In the genomic region with DNA sequence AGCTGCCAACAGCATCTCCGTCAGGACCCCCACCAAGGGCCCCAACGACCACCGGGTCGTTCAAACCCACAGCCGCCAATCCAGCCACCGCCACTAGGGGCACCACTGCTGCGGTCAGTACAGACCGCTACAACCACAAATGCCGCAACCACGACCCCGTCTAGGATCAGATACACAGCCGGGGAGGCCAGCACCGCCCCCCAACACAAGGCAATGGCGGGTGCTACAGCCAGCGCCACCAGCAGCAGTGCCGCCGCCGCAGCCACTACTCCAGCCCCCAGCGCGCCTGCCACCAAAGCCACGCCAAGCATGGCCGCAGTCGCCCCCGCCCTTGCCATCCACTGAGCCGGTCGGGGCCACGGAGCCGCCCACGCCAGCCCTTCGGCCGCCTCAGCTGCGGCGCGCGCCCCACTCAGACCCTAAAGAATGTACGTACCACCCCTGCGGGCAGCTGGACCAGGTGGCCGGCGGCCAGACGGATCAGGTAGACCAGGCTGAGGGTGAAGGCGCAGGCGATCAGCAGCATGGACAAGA, we compare ENCODE assay signal across 8 cellular contexts.
DNase-seq lines count a peak whose midpoint lies in the region; ATAC-seq and TF ChIP-seq lines count a peak whose summit lies in the region.

No MANE protein-coding gene starts in this region.

- H3K36me3 ChIP-seq in brain microvascular endothelial cell (replicated peaks) = peaks cover 6% of the 10 kb centered on the region

- ATAC-seq in HG02642 (IDR thresholded peaks at IDR 0.05; ENCODE audit: poor library complexity, unreplicated experiment) = peak; percentile 42

- H3K9me3 ChIP-seq in iPS-18c (ENCODE audit: control insufficient read depth, insufficient read depth, low read length) = no peaks in the 10 kb centered on the region

- in situ Hi-C loops in brain microvascular endothelial cell (cut with HindIII; ENCODE audit: low pct_ligation_motif_present, low sequenced_read_pairs) = no loop called here

- no peaks in the 10 kb centered on the region for H3K27me3 ChIP-seq in brain microvascular endothelial cell (replicated peaks)

- peak overlapping the region; percentile 92 for H3K4me3 ChIP-seq in brain microvascular endothelial cell (ENCODE audit: low read depth, low read length)
- H3K4me3 ChIP-seq in iPS-18c (ENCODE audit: insufficient read depth, low read depth, low read length) = peak overlapping the region; percentile 96
- H3K4me3 ChIP-seq in skin epidermis = peak overlapping the region; percentile 74 to 98 (median 90)

- peak; percentile 87 for TF ChIP-seq CTCF in GM12874 (IDR thresholded peaks at IDR 0.05; ENCODE audit: insufficient read depth, low read depth, low read length)
- peak; percentile 87 for TF ChIP-seq CTCF in brain microvascular endothelial cell (IDR thresholded peaks at IDR 0.05; ENCODE audit: low read depth, low read length, missing control alignments)

- H3K27ac ChIP-seq in brain microvascular endothelial cell = peak overlapping the region; percentile 98
- H3K27ac ChIP-seq in skin epidermis = peak overlapping the region; percentile 72 to 98 (median 95)

- DNase-seq in NCI-H1105 (lab: John Stamatoyannopoulos, UW) (peak; percentile 49), UCSD-AML1 (lab: John Stamatoyannopoulos, UW; ENCODE audit: unreplicated experiment) (peak; percentile 59), brain microvascular endothelial cell (peak; percentile 51), T1000 (lab: John Stamatoyannopoulos, UW) (no peak)
